ENCODE assay signal across 25 cellular contexts in the genomic region with DNA sequence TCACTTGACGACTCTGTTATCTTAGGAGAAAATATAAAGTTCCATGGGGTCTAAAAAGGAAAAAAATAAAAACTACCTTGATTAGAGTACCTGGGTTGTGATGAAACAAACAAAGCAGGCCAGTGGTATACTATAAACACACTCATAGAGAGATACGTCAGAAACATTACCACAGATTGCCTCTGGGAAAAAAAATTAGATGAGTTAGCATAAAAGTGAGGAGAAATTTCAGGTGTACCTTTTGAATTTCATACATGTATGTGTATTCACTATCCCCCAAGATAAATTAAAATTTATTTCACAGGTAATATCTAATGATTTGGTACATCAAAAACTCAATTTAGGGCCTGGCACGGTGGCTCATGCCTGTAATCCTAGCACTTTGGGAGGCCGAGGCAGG.
"Had no signal": no experiment of that assay in that cellular context is flagged by ENCODE, and none has a peak within 500 bp of the region (broad histone marks: within the 10 kb centered on the region; RNA-seq: fewer than 3 reads in every experiment).

No MANE protein-coding gene starts in this region.

- H3K36me3 ChIP-seq: tibial nerve, upper lobe of right lung, vagina had no signal

- H3K4me1 Mint-ChIP-seq: endodermal cell, nephron progenitor cell had no signal

- H3K9ac ChIP-seq: parathyroid adenoma had no signal

- H3K4me3 Mint-ChIP-seq: endodermal cell; nephron progenitor cell; stimulated activated memory B cell treated with anti-CD40 and anti-IgM and Interleukin-4, amounts not matched to agents 10 μg/mL and 1 μg/mL and 100 μg/mL, for 72 hours; stimulated activated naive CD8-positive, alpha-beta T cell treated with anti-CD3 and anti-CD28 coated beads, Interleukin-15, amount 100 ng/mL, for 72 hours had no signal

- H3K4me2 ChIP-seq: hepatocyte had no signal

- ATAC-seq: left colon; left ventricle myocardium superior; naive thymus-derived CD4-positive, alpha-beta T cell; psoas muscle; sciatic nerve; stimulated activated memory B cell treated with anti-CD40 and anti-IgM and Interleukin-4, amounts not matched to agents 10 μg/mL and 1 μg/mL and 100 μg/mL, for 72 hours; stimulated activated naive CD8-positive, alpha-beta T cell treated with anti-CD3 and anti-CD28 coated beads, Interleukin-15, amount 100 ng/mL, for 72 hours; upper lobe of right lung had no signal

- H3K27ac Mint-ChIP-seq: endodermal cell; nephron progenitor cell; stimulated activated memory B cell treated with anti-CD40 and anti-IgM and Interleukin-4, amounts not matched to agents 10 μg/mL and 1 μg/mL and 100 μg/mL, for 72 hours had no signal

- H3K4me3 ChIP-seq: hepatocyte, lung, psoas muscle, spleen, testis, tibial nerve, upper lobe of right lung, vagina had no signal

- H3K4me1 ChIP-seq: parathyroid adenoma had no signal

- H3K27me3 Mint-ChIP-seq: naive thymus-derived CD4-positive, alpha-beta T cell; stimulated activated memory B cell treated with anti-CD40 and anti-IgM and Interleukin-4, amounts not matched to agents 10 μg/mL and 1 μg/mL and 100 μg/mL, for 72 hours; stimulated activated naive CD8-positive, alpha-beta T cell treated with anti-CD3 and anti-CD28 coated beads, Interleukin-15, amount 100 ng/mL, for 72 hours had no signal

- H3K9me3 ChIP-seq: psoas muscle, spleen, testis, tibial nerve, upper lobe of right lung, vagina had no signal

- DNase-seq: dermis blood vessel endothelial cell; endodermal cell; foreskin melanocyte; head of caudate nucleus; left colon; left ventricle myocardium superior; mesenchymal stem cell; naive thymus-derived CD4-positive, alpha-beta T cell; nephron progenitor cell; psoas muscle; retina; spleen; stimulated activated CD4-positive, alpha-beta T cell treated with anti-CD3 and anti-CD28 coated beads, Interleukin-15, amount 100 ng/mL, for 24 hours; stimulated activated CD4-positive, alpha-beta T cell treated with anti-CD3 and anti-CD28 coated beads, Interleukin-1b, Interleukin-23, amount 100 ng/mL, for 48 hours; stimulated activated CD4-positive, alpha-beta T cell treated with anti-CD3 and anti-CD28 coated beads, Interleukin-4, amount 100 ng/mL, for 24 hours; stimulated activated naive CD8-positive, alpha-beta T cell treated with anti-CD3 and anti-CD28 coated beads, Interleukin-15, amount 100 ng/mL, for 72 hours; testis; upper lobe of right lung had no signal

- H3K9me3 Mint-ChIP-seq: naive thymus-derived CD4-positive, alpha-beta T cell; stimulated activated memory B cell treated with anti-CD40 and anti-IgM and Interleukin-4, amounts not matched to agents 10 μg/mL and 1 μg/mL and 100 μg/mL, for 72 hours had no signal

- H3K27ac ChIP-seq: hepatocyte, parathyroid adenoma, psoas muscle, spleen, testis, tibial nerve, upper lobe of right lung, vagina had no signal

- H3K27me3 ChIP-seq: hepatocyte, spleen, testis, tibial nerve, upper lobe of right lung, vagina had no signal

- H2AFZ ChIP-seq: hepatocyte, parathyroid adenoma had no signal
